Comparison of ENCODE assay signal across 15 cellular contexts in the genomic region with DNA sequence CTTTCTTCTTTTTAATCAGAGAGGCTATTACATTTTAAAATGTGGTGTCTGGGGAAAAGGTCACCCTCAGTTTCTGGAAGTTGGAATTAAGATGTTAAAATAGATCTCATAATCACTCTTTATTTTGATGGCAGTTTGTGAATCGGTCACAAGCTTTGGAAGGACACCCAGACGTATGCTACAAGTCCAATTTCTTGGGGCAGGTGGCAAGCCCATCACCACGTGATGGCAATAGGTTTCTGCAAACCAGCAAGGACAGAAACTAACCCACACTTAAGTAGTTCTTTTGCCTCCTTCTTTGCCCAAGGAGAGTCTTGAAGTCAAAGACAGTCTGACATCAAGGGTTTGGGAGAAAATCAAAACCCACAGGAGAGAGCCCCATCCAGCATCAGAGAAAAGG.
DNase-seq lines count a peak whose midpoint lies in the region; ATAC-seq and TF ChIP-seq lines count a peak whose summit lies in the region.
"Had no signal": no experiment of that assay in that cellular context is flagged by ENCODE, and none has a peak within 500 bp of the region (broad histone marks: within the 10 kb centered on the region; RNA-seq: fewer than 3 reads in every experiment).

No MANE protein-coding gene starts in this region.

- ATAC-seq in thoracic aorta (ENCODE audit: insufficient number of reproducible peaks, low FRiP score, low read depth), result no peak
- ATAC-seq in HG03045 (IDR thresholded peaks at IDR 0.05; ENCODE audit: unreplicated experiment), result no peak
- ATAC-seq: GM23338, HCT116 had no signal

- no peak overlapping the region for H2AFZ ChIP-seq in smooth muscle cell (ENCODE audit: low read depth)
- H2AFZ ChIP-seq: GM23338 had no signal

- peaks cover 53% of the 10 kb centered on the region for H3K4me1 Mint-ChIP-seq in osteocyte (ENCODE audit: unreplicated experiment)
- H3K4me1 Mint-ChIP-seq: CD4-positive, alpha-beta memory T cell had no signal

- DNase-seq in medulla oblongata (ENCODE audit: extremely low spot score), result peak; percentile 6
- DNase-seq in osteocyte (ENCODE audit: extremely low spot score, unreplicated experiment), result no peak
- no peak for DNase-seq in thoracic aorta (ENCODE audit: low spot score)
- DNase-seq in smooth muscle cell (lab: John Stamatoyannopoulos, UW; ENCODE audit: unreplicated experiment), result no peak
- DNase-seq in activated CD4-positive, alpha-beta T cell treated with anti-CD3 and anti-CD28 coated beads for 4 hours, result no peak
- DNase-seq: Calu3; CD4-positive, alpha-beta memory T cell; COR-L47; DMS53; DMS79 treated with DMSO at 0.1 percent for 48 hours; GF-D8; H9 had no signal

- no peak overlapping the region for H3K4me2 ChIP-seq in smooth muscle cell
- H3K4me2 ChIP-seq: GM23338 had no signal

- H3F3A ChIP-seq in smooth muscle cell (ENCODE audit: low read depth), result no peaks in the 10 kb centered on the region

- H3K27me3 Mint-ChIP-seq in osteocyte (ENCODE audit: unreplicated experiment), result no peaks in the 10 kb centered on the region

- H4K20me1 ChIP-seq in smooth muscle cell (ENCODE audit: low read depth), result no peaks in the 10 kb centered on the region

- peaks cover 21 to 49% of the 10 kb centered on the region in 2 donors for H3K4me1 ChIP-seq in thoracic aorta (ENCODE audit: control insufficient read depth in 1 of 2, low read depth in 2 of 2)
- peaks cover 19% of the 10 kb centered on the region for H3K4me1 ChIP-seq in smooth muscle cell (ENCODE audit: low read depth)

- H3K36me3 ChIP-seq in thoracic aorta, result no peaks in the 10 kb centered on the region
- no peaks in the 10 kb centered on the region for H3K36me3 ChIP-seq in smooth muscle cell (ENCODE audit: low read depth)

- no peaks in the 10 kb centered on the region for H3K9me3 ChIP-seq in thoracic aorta
- no peaks in the 10 kb centered on the region for H3K9me3 ChIP-seq in smooth muscle cell (replicated peaks; ENCODE audit: low read depth)

- H3K4me3 ChIP-seq in thoracic aorta (no peak overlapping the region), smooth muscle cell (no peak overlapping the region)
- H3K4me3 ChIP-seq: GM23338 had no signal

- H3K9me3 Mint-ChIP-seq in osteocyte (ENCODE audit: unreplicated experiment), result no peaks in the 10 kb centered on the region
- H3K9me3 Mint-ChIP-seq: GM23338, H9 had no signal

- no peak overlapping the region for H3K9ac ChIP-seq in smooth muscle cell (ENCODE audit: low read depth)

- H3K27ac ChIP-seq in thoracic aorta (peak overlapping the region; percentile 37 to 52), smooth muscle cell (ENCODE audit: low read depth) (no peak overlapping the region)

- H3K36me3 Mint-ChIP-seq in osteocyte (ENCODE audit: unreplicated experiment), result peaks cover 3% of the 10 kb centered on the region
- H3K36me3 Mint-ChIP-seq: CD4-positive, alpha-beta memory T cell had no signal

- H3K27me3 ChIP-seq in thoracic aorta (replicated peaks; ENCODE audit: insufficient read depth) (no peaks in the 10 kb centered on the region), smooth muscle cell (ENCODE audit: low read depth) (peaks cover 43% of the 10 kb centered on the region)

- H3K79me2 ChIP-seq in smooth muscle cell (ENCODE audit: low read depth), result no peaks in the 10 kb centered on the region

- WGBS in smooth muscle cell (ENCODE audit: low lambda C conversion rate), result 95% methylated on average over 3 of the region's 3 CpGs

- H3K4me3 Mint-ChIP-seq in osteocyte (ENCODE audit: unreplicated experiment), result no peak overlapping the region
- H3K4me3 Mint-ChIP-seq: CD4-positive, alpha-beta memory T cell; GM23338; H9 had no signal

- TF ChIP-seq CTCF in osteocyte (IDR thresholded peaks at IDR 0.05), result no peak
- TF ChIP-seq CTCF in thoracic aorta (IDR thresholded peaks at IDR 0.05), result no peak
- TF ChIP-seq CTCF in smooth muscle cell (IDR thresholded peaks at IDR 0.05; ENCODE audit: borderline replicate concordance, insufficient read depth, poor library complexity, severe bottlenecking), result no peak

- peak overlapping the region; percentile 97 for H3K27ac Mint-ChIP-seq in osteocyte (ENCODE audit: unreplicated experiment)
- H3K27ac Mint-ChIP-seq: CD4-positive, alpha-beta memory T cell; GM23338; H9 had no signal
